13 cellular contexts compared by ENCODE assay signal in the genomic region with DNA sequence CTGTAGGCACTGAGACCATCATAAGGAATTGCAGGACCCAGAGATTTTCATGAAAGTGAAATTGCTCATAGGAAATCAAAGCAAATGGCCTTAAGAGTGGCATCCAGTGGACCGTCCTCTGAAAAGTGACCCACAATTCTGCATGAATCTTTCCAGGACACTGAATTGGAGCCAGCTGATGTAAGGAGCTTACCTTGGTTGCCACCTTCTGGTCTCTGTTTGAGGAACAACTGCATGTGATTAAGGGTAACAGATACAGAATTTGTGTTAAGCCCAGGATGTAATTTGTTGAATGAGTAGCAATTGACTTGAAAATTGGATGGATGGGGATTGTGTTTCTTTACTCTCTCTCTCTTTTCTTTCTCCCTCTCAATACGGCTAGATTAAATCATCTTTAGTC.
"Had no signal": no experiment of that assay in that cellular context is flagged by ENCODE, and none has a peak within 500 bp of the region (broad histone marks: within the 10 kb centered on the region; RNA-seq: fewer than 3 reads in every experiment).

No MANE protein-coding gene starts in this region.

- H3K4me3 ChIP-seq: stomach, thoracic aorta had no signal

- H3K36me3 Mint-ChIP-seq: natural killer cell treated with Interleukin-12 subunit alpha and Interleukin-12 subunit beta and Interleukin-15 and Interleukin-18, amount 100 ng/mL, for 72 hours had no signal

- H3K79me2 ChIP-seq: parathyroid adenoma had no signal

- H3K36me3 ChIP-seq: stomach, thoracic aorta had no signal

- H3K27ac ChIP-seq: parathyroid adenoma, stomach, thoracic aorta had no signal

- H3K9ac ChIP-seq: parathyroid adenoma had no signal

- H3K4me1 Mint-ChIP-seq: central memory CD8-positive, alpha-beta T cell had no signal

- H3K4me3 Mint-ChIP-seq: central memory CD8-positive, alpha-beta T cell; dendritic cell treated with granulocyte-macrophage colony-stimulating factor and Interleukin-4, amounts not matched to agents 40 ng/mL and 50 ng/mL, for 4 days; natural killer cell treated with Interleukin-12 subunit alpha and Interleukin-12 subunit beta and Interleukin-15 and Interleukin-18, amount 100 ng/mL, for 72 hours had no signal

- H2AFZ ChIP-seq: parathyroid adenoma had no signal

- H3K9me3 ChIP-seq: stomach, thoracic aorta had no signal

- H3K27ac Mint-ChIP-seq: dendritic cell treated with granulocyte-macrophage colony-stimulating factor and Interleukin-4, amounts not matched to agents 40 ng/mL and 50 ng/mL, for 4 days; natural killer cell treated with Interleukin-12 subunit alpha and Interleukin-12 subunit beta and Interleukin-15 and Interleukin-18, amount 100 ng/mL, for 72 hours had no signal

- H3K4me1 ChIP-seq: parathyroid adenoma, stomach had no signal

- ATAC-seq: left lobe of liver; natural killer cell treated with Interleukin-12 subunit alpha and Interleukin-12 subunit beta and Interleukin-15 and Interleukin-18, amount 100 ng/mL, for 72 hours had no signal

- DNase-seq: activated CD4-positive, alpha-beta T cell treated with anti-CD3 and anti-CD28 coated beads for 1 hour; activated CD4-positive, alpha-beta T cell treated with anti-CD3 and anti-CD28 coated beads, Interleukin-2, amount 50 U/mL, for 48 hours; activated CD8-positive, alpha-beta memory T cell treated with anti-CD3 and anti-CD28 coated beads, Interleukin-2, amount 50 U/mL, for 48 hours; activated naive CD4-positive, alpha-beta T cell treated with Interleukin-2 at 50 U/mL for 16 hours; mesenchymal stem cell; stomach; T-helper 9 cell had no signal

- H3K9me3 Mint-ChIP-seq: central memory CD8-positive, alpha-beta T cell; dendritic cell treated with granulocyte-macrophage colony-stimulating factor and Interleukin-4, amounts not matched to agents 40 ng/mL and 50 ng/mL, for 4 days; natural killer cell treated with Interleukin-12 subunit alpha and Interleukin-12 subunit beta and Interleukin-15 and Interleukin-18, amount 100 ng/mL, for 72 hours had no signal

- H3K27me3 ChIP-seq: stomach had no signal
